ENCODE assay signal across 8 cellular contexts in genomic region chr3:52532517-52532837, GRCh38. TPM values are rescaled to one million over a fixed set of nuclear protein-coding genes. Genes with fewer than 3 reads are reported as not detected.
DNase-seq lines count a peak whose midpoint lies in the region; ATAC-seq and TF ChIP-seq lines count a peak whose summit lies in the region.

No MANE protein-coding gene starts in this region.

- POLR2A ChIA-PET in GM10248 (lab: Yijun Ruan, JAX): no interaction called here

- DNase-seq in activated CD8-positive, alpha-beta memory T cell treated with anti-CD3 and anti-CD28 coated beads for 24 hours: peak; percentile 69
- no peak for DNase-seq in activated CD8-positive, alpha-beta memory T cell treated with anti-CD3 and anti-CD28 coated beads, Interleukin-2, amount 50 U/mL, for 48 hours
- peak; percentile 84 for DNase-seq in RPMI8226
- DNase-seq in dermis blood vessel endothelial cell: peak; percentile 86
- no peak for DNase-seq in GM10248 (ENCODE audit: extremely low spot score)

- H3K27ac ChIP-seq in mesodermal cell (ENCODE audit: low read depth, low read length, severe bottlenecking): peak overlapping the region; percentile 73

- H3K4me1 ChIP-seq in mesodermal cell (ENCODE audit: control insufficient read depth, insufficient read depth, low read length, poor library complexity, severe bottlenecking): peaks cover 4% of the 10 kb centered on the region

- TF ChIP-seq CTCF in GM10248 (IDR thresholded peaks at IDR 0.05; ENCODE audit: control extremely low read depth, extremely low read depth, low read depth, missing control alignments): no peak

- H3K36me3 ChIP-seq in mesodermal cell (ENCODE audit: control insufficient read depth, insufficient read depth, low read length): peaks cover 28% of the 10 kb centered on the region

- CTCF ChIA-PET in GM10248 (lab: Yijun Ruan, JAX): interaction anchor here (1.1 kb wide), 1 partner anchor 42 kb away, joined by 3 read pairs; no protein-coding TSS in a partner anchor

- no peak for ATAC-seq in HG03095 (IDR thresholded peaks at IDR 0.05; ENCODE audit: unreplicated experiment)
- ATAC-seq in GM18868 (IDR thresholded peaks at IDR 0.05; ENCODE audit: unreplicated experiment): no peak

- H3K9me3 ChIP-seq in mesodermal cell (ENCODE audit: control insufficient read depth, low read length): no peaks in the 10 kb centered on the region

- 32% methylated on average over 5 of the region's 5 CpGs; no CpG with 5 or more reads in 1 of the 2 experiments for WGBS in mesodermal cell (ENCODE audit: insufficient coverage in 2 of 2), 2 experiments

- peak overlapping the region; percentile 80 for H3K4me3 ChIP-seq in mesodermal cell (ENCODE audit: extremely low read depth, insufficient read depth, low read length, poor library complexity, severe bottlenecking)

RNA-seq across cellular contexts. Expression of gene NT5DC2, which starts 1.2 kb away (rescaled TPM):
- total RNA-seq in dermis blood vessel endothelial cell: 32.2 and 81.1 TPM in 2 replicates
- polyA plus RNA-seq in mesodermal cell (2013, experiment 1 of 2): 292 TPM
- polyA plus RNA-seq in mesodermal cell (2013, experiment 2 of 2): 250 TPM

RNA-seq across cellular contexts. Expression of gene UQCC5, which starts 3.9 kb away (rescaled TPM):
- total RNA-seq in dermis blood vessel endothelial cell: 1.7 and 2.7 TPM in 2 replicates
- 40.7 TPM for polyA plus RNA-seq in mesodermal cell (2013, experiment 1 of 2)
- 32.5 TPM for polyA plus RNA-seq in mesodermal cell (2013, experiment 2 of 2)

RNA-seq across cellular contexts. Expression of gene STAB1, which starts 37.3 kb away (rescaled TPM):
- 462 and 464 TPM in 2 replicates for total RNA-seq in dermis blood vessel endothelial cell
- polyA plus RNA-seq in mesodermal cell (2013, experiment 1 of 2): 14.5 TPM
- polyA plus RNA-seq in mesodermal cell (2013, experiment 2 of 2): 8.7 TPM

Comparison
In these comparisons a context has a peak if more than half of its experiments do, and no peak if none do; other contexts are left out.
1. DNase-seq: peak in activated CD8-positive, alpha-beta memory T cell treated with anti-CD3 and anti-CD28 coated beads for 24 hours (single experiment), RPMI8226 (single experiment) and dermis blood vessel endothelial cell (single experiment); none in activated CD8-positive, alpha-beta memory T cell treated with anti-CD3 and anti-CD28 coated beads, Interleukin-2, amount 50 U/mL, for 48 hours (single experiment) and GM10248 (single experiment).